Comparison of ENCODE assay signal across 1 cellular context in the genomic region with DNA sequence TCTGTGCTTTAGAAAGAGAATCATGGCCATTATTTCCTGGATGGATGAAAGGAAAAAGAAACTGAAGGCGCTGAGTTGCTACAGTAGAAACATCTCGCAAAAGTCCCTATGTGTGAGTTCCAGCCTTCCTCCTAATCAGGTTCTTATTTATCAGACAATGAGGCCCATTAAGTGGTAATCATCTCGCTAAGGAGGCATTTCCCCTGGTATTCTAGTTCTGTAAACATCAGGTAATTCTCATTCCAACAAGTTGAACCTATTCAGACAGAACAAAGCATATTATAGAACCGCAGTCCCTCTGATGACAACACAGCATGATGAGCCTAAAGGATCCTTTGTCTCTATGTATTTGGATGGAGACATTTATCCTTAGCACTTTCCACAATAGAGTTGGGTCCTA.
TF ChIP-seq lines count a peak whose summit lies in the region.

No MANE protein-coding gene starts in this region.

TF ChIP-seq in GM23338, 12 proteins besides CTCF, POLR2A, EP300 and RAD21:
- TF ChIP-seq REST (IDR thresholded peaks at IDR 0.05; ENCODE audit: unreplicated experiment) (no peak), EZH2phosphoT487 (IDR thresholded peaks at IDR 0.05; ENCODE audit: unreplicated experiment) (no peak), CREB1 (CRISPR knock-in tag; IDR thresholded peaks at IDR 0.05; ENCODE audit: low read depth) (peak; percentile 25; the same call in 1 of the 2 replicates), JUNB (IDR thresholded peaks at IDR 0.05; ENCODE audit: unreplicated experiment) (no peak), NANOG (IDR thresholded peaks at IDR 0.05; ENCODE audit: borderline replicate concordance) (peak; percentile 99), ZNF114 (CRISPR knock-in tag; IDR thresholded peaks at IDR 0.05) (no peak)
- TF ChIP-seq, protein P1, sequence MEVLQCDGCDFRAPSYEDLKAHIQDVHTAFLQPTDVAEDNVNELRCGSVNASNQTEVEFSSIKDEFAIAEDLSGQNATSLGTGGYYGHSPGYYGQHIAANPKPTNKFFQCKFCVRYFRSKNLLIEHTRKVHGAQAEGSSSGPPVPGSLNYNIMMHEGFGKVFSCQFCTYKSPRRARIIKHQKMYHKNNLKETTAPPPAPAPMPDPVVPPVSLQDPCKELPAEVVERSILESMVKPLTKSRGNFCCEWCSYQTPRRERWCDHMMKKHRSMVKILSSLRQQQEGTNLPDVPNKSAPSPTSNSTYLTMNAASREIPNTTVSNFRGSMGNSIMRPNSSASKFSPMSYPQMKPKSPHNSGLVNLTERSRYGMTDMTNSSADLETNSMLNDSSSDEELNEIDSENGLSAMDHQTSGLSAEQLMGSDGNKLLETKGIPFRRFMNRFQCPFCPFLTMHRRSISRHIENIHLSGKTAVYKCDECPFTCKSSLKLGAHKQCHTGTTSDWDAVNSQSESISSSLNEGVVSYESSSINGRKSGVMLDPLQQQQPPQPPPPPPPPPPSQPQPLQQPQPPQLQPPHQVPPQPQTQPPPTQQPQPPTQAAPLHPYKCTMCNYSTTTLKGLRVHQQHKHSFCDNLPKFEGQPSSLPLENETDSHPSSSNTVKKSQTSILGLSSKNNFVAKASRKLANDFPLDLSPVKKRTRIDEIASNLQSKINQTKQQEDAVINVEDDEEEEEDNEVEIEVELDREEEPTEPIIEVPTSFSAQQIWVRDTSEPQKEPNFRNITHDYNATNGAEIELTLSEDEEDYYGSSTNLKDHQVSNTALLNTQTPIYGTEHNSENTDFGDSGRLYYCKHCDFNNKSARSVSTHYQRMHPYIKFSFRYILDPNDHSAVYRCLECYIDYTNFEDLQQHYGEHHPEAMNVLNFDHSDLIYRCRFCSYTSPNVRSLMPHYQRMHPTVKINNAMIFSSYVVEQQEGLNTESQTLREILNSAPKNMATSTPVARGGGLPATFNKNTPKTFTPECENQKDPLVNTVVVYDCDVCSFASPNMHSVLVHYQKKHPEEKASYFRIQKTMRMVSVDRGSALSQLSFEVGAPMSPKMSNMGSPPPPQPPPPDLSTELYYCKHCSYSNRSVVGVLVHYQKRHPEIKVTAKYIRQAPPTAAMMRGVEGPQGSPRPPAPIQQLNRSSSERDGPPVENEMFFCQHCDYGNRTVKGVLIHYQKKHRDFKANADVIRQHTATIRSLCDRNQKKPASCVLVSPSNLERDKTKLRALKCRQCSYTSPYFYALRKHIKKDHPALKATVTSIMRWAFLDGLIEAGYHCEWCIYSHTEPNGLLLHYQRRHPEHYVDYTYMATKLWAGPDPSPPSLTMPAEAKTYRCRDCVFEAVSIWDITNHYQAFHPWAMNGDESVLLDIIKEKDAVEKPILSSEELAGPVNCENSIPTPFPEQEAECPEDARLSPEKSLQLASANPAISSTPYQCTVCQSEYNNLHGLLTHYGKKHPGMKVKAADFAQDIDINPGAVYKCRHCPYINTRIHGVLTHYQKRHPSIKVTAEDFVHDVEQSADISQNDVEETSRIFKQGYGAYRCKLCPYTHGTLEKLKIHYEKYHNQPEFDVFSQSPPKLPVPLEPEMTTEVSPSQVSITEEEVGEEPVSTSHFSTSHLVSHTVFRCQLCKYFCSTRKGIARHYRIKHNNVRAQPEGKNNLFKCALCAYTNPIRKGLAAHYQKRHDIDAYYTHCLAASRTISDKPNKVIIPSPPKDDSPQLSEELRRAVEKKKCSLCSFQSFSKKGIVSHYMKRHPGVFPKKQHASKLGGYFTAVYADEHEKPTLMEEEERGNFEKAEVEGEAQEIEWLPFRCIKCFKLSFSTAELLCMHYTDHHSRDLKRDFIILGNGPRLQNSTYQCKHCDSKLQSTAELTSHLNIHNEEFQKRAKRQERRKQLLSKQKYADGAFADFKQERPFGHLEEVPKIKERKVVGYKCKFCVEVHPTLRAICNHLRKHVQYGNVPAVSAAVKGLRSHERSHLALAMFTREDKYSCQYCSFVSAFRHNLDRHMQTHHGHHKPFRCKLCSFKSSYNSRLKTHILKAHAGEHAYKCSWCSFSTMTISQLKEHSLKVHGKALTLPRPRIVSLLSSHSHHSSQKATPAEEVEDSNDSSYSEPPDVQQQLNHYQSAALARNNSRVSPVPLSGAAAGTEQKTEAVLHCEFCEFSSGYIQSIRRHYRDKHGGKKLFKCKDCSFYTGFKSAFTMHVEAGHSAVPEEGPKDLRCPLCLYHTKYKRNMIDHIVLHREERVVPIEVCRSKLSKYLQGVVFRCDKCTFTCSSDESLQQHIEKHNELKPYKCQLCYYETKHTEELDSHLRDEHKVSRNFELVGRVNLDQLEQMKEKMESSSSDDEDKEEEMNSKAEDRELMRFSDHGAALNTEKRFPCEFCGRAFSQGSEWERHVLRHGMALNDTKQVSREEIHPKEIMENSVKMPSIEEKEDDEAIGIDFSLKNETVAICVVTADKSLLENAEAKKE (CRISPR knock-in tag; IDR thresholded peaks at IDR 0.05) = 0 out of 2 replicates have a peak, but pooled peaks have one; percentile 15
- TF ChIP-seq, protein P2, sequence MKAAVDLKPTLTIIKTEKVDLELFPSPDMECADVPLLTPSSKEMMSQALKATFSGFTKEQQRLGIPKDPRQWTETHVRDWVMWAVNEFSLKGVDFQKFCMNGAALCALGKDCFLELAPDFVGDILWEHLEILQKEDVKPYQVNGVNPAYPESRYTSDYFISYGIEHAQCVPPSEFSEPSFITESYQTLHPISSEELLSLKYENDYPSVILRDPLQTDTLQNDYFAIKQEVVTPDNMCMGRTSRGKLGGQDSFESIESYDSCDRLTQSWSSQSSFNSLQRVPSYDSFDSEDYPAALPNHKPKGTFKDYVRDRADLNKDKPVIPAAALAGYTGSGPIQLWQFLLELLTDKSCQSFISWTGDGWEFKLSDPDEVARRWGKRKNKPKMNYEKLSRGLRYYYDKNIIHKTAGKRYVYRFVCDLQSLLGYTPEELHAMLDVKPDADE (IDR thresholded peaks at IDR 0.05) = no peak
